12 cellular contexts compared by ENCODE assay signal in genomic region chr22:36862251-36863242, GRCh38. TPM values are rescaled to one million over a fixed set of nuclear protein-coding genes. Genes with fewer than 3 reads are reported as not detected.
DNase-seq lines count a peak whose midpoint lies in the region; ATAC-seq and TF ChIP-seq lines count a peak whose summit lies in the region.
"Had no signal": no experiment of that assay in that cellular context is flagged by ENCODE, and none has a peak within 500 bp of the region (broad histone marks: within the 10 kb centered on the region; RNA-seq: fewer than 3 reads in every experiment).

No MANE protein-coding gene starts in this region.

- no peaks in the 10 kb centered on the region for H3K4me1 ChIP-seq in prostate gland (replicated peaks)
- H3K4me1 ChIP-seq: gastrocnemius medialis had no signal

- peak; percentile 61 to 66 for ATAC-seq in left cardiac atrium
- no peak for ATAC-seq in stimulated activated naive CD8-positive, alpha-beta T cell treated with anti-CD3 and anti-CD28 coated beads, Interleukin-15, amount 100 ng/mL, for 72 hours
- ATAC-seq: gastrocnemius medialis had no signal

- H3K27ac Mint-ChIP-seq in T-helper 2 cell treated with Interferon-gamma antibody and Interleukin-4, amounts not matched to agents 5 μg/mL and 100 μg/mL, for 36 hours, result peak overlapping the region; percentile 93
- H3K27ac Mint-ChIP-seq in stimulated activated naive CD8-positive, alpha-beta T cell treated with anti-CD3 and anti-CD28 coated beads, Interleukin-15, amount 100 ng/mL, for 72 hours, result peak overlapping the region; percentile 34 to 75
- no peak overlapping the region for H3K27ac Mint-ChIP-seq in osteocyte (ENCODE audit: unreplicated experiment)

- intact Hi-C loops in left cardiac atrium (cut with DNase I) (no loop called here), prostate gland (cut with DNase I) (no loop called here)

- H3K36me3 Mint-ChIP-seq in T-helper 2 cell treated with Interferon-gamma antibody and Interleukin-4, amounts not matched to agents 5 μg/mL and 100 μg/mL, for 36 hours (ENCODE audit: low read depth), result peaks cover 36% of the 10 kb centered on the region
- H3K36me3 Mint-ChIP-seq in osteocyte (ENCODE audit: unreplicated experiment), result no peaks in the 10 kb centered on the region

- H3K9me3 ChIP-seq in prostate gland, result no peaks in the 10 kb centered on the region
- H3K9me3 ChIP-seq: gastrocnemius medialis had no signal

- no peak overlapping the region for H3K27ac ChIP-seq in prostate gland
- H3K27ac ChIP-seq: 22Rv1, VCaP had no signal

- no peak for DNase-seq in T-helper 2 cell treated with Interferon-gamma antibody and Interleukin-4, amounts not matched to agents 5 μg/mL and 100 μg/mL, for 36 hours (ENCODE audit: low spot score)
- DNase-seq in T-helper 2 cell, result no peak
- peak; percentile 74 for DNase-seq in RPMI8226
- DNase-seq in left cardiac atrium, result peak; percentile 42
- no peak for DNase-seq in stimulated activated naive CD8-positive, alpha-beta T cell treated with anti-CD3 and anti-CD28 coated beads, Interleukin-15, amount 100 ng/mL, for 72 hours
- DNase-seq in hepatic stellate cell (ENCODE audit: low spot score), result no peak
- DNase-seq in prostate gland (ENCODE audit: low spot score), result no peak
- no peak for DNase-seq in osteocyte (ENCODE audit: extremely low spot score, unreplicated experiment)
- DNase-seq: occipital lobe had no signal

- no peak overlapping the region for H3K4me3 ChIP-seq in prostate gland

- TF ChIP-seq POLR2A in prostate gland (IDR thresholded peaks at IDR 0.05), result no peak

- peak overlapping the region; percentile 76 for H3K4me3 Mint-ChIP-seq in T-helper 2 cell treated with Interferon-gamma antibody and Interleukin-4, amounts not matched to agents 5 μg/mL and 100 μg/mL, for 36 hours
- H3K4me3 Mint-ChIP-seq in stimulated activated naive CD8-positive, alpha-beta T cell treated with anti-CD3 and anti-CD28 coated beads, Interleukin-15, amount 100 ng/mL, for 72 hours, result peak overlapping the region in 1 of 2 donors; percentile 75
- no peak overlapping the region for H3K4me3 Mint-ChIP-seq in osteocyte (ENCODE audit: unreplicated experiment)

- peaks cover 8% of the 10 kb centered on the region for H3K27me3 ChIP-seq in prostate gland (replicated peaks; ENCODE audit: insufficient read depth)

- no peaks in the 10 kb centered on the region for H3K27me3 Mint-ChIP-seq in T-helper 2 cell treated with Interferon-gamma antibody and Interleukin-4, amounts not matched to agents 5 μg/mL and 100 μg/mL, for 36 hours (ENCODE audit: low read depth)
- H3K27me3 Mint-ChIP-seq in stimulated activated naive CD8-positive, alpha-beta T cell treated with anti-CD3 and anti-CD28 coated beads, Interleukin-15, amount 100 ng/mL, for 72 hours, result peaks cover 9% of the 10 kb centered on the region
- peaks cover 22% of the 10 kb centered on the region for H3K27me3 Mint-ChIP-seq in osteocyte (ENCODE audit: unreplicated experiment)

- H3K4me1 Mint-ChIP-seq in T-helper 2 cell treated with Interferon-gamma antibody and Interleukin-4, amounts not matched to agents 5 μg/mL and 100 μg/mL, for 36 hours (ENCODE audit: low read depth), result peaks cover 44% of the 10 kb centered on the region
- peaks cover 68% of the 10 kb centered on the region for H3K4me1 Mint-ChIP-seq in stimulated activated naive CD8-positive, alpha-beta T cell treated with anti-CD3 and anti-CD28 coated beads, Interleukin-15, amount 100 ng/mL, for 72 hours
- H3K4me1 Mint-ChIP-seq in osteocyte (ENCODE audit: unreplicated experiment), result no peaks in the 10 kb centered on the region

- 89% methylated on average over 26 of the region's 26 CpGs for WGBS in prostate gland

- H3K9me3 Mint-ChIP-seq in T-helper 2 cell treated with Interferon-gamma antibody and Interleukin-4, amounts not matched to agents 5 μg/mL and 100 μg/mL, for 36 hours, result no peaks in the 10 kb centered on the region
- no peaks in the 10 kb centered on the region for H3K9me3 Mint-ChIP-seq in stimulated activated naive CD8-positive, alpha-beta T cell treated with anti-CD3 and anti-CD28 coated beads, Interleukin-15, amount 100 ng/mL, for 72 hours
- no peaks in the 10 kb centered on the region for H3K9me3 Mint-ChIP-seq in osteocyte (ENCODE audit: unreplicated experiment)

- no peaks in the 10 kb centered on the region for H3K36me3 ChIP-seq in prostate gland
- H3K36me3 ChIP-seq: gastrocnemius medialis had no signal

- TF ChIP-seq CTCF in prostate gland (IDR thresholded peaks at IDR 0.05), result no peak
- TF ChIP-seq CTCF in osteocyte (IDR thresholded peaks at IDR 0.05), result no peak

RNA-seq across cellular contexts. Expression of gene NCF4, which starts 1.7 kb away (rescaled TPM):
- total RNA-seq in left cardiac atrium (10 to 100 TPM; 10.9 to 16.6 TPM), prostate gland (1 to 10 TPM in 1 of 2 donors, under 1 TPM in 1; 0.91 to 3.5 TPM), osteocyte (not detected in 2 replicates)

RNA-seq across cellular contexts. Expression of gene PVALB, which starts 45.7 kb away (rescaled TPM):
- total RNA-seq in left cardiac atrium (not detected), prostate gland (1 to 10 TPM in 1 of 2 donors, not detected in 1; 3.1 TPM), osteocyte (0.94 TPM in 1 of 2 replicates, not detected in the other)

RNA-seq across cellular contexts. Expression of gene CSF2RB, which starts 50.9 kb away (rescaled TPM):
- 1 to 10 TPM; 4.7 to 6.0 TPM for total RNA-seq in left cardiac atrium
- 1 to 10 TPM; 1.1 to 3.2 TPM for total RNA-seq in prostate gland
- not detected in 2 replicates for total RNA-seq in osteocyte

Comparison
In these comparisons a context has a peak if more than half of its experiments do, and no peak if none do; other contexts are left out.
1. DNase-seq: peak in RPMI8226 (single experiment) and left cardiac atrium (single experiment); none in T-helper 2 cell treated with Interferon-gamma antibody and Interleukin-4, amounts not matched to agents 5 μg/mL and 100 μg/mL, for 36 hours (single experiment), T-helper 2 cell (0 of 5), stimulated activated naive CD8-positive, alpha-beta T cell treated with anti-CD3 and anti-CD28 coated beads, Interleukin-15, amount 100 ng/mL, for 72 hours (0 of 2), hepatic stellate cell (single experiment), prostate gland (single experiment) and osteocyte (single experiment).